18 cellular contexts compared by ENCODE assay signal in genomic region chr7:132518839-132519173, GRCh38.
"Had no signal": no experiment of that assay in that cellular context is flagged by ENCODE, and none has a peak within 500 bp of the region (broad histone marks: within the 10 kb centered on the region; RNA-seq: fewer than 3 reads in every experiment).

No MANE protein-coding gene starts in this region.

- DNase-seq: gastrocnemius medialis; head of caudate nucleus; midbrain; naive thymus-derived CD4-positive, alpha-beta T cell; pancreas; spleen; stimulated activated CD4-positive, alpha-beta T cell treated with anti-CD3 and anti-CD28 coated beads, Interleukin-4, amount 100 ng/mL, for 4 hours; upper lobe of left lung had no signal

- H3K36me3 Mint-ChIP-seq: stimulated activated memory B cell treated with anti-CD40 and anti-IgM and Interleukin-4, amounts not matched to agents 10 μg/mL and 1 μg/mL and 100 μg/mL, for 72 hours had no signal

- ATAC-seq: gastrocnemius medialis; pancreas; stimulated activated memory B cell treated with anti-CD40 and anti-IgM and Interleukin-4, amounts not matched to agents 10 μg/mL and 1 μg/mL and 100 μg/mL, for 72 hours had no signal

- H3K4me1 ChIP-seq: gastrocnemius medialis, pancreas, prostate gland, tibial nerve had no signal

- H3K27me3 ChIP-seq: gastrocnemius medialis, neutrophil, pancreas, right atrium auricular region, spleen, tibial nerve, upper lobe of left lung had no signal

- H3K9me3 ChIP-seq: gastrocnemius medialis, neutrophil, pancreas, prostate gland, right atrium auricular region, spleen, thoracic aorta, tibial nerve, upper lobe of left lung had no signal

- H3K4me3 Mint-ChIP-seq: naive thymus-derived CD4-positive, alpha-beta T cell; stimulated activated memory B cell treated with anti-CD40 and anti-IgM and Interleukin-4, amounts not matched to agents 10 μg/mL and 1 μg/mL and 100 μg/mL, for 72 hours had no signal

- H3K4me1 Mint-ChIP-seq: stimulated activated memory B cell treated with anti-CD40 and anti-IgM and Interleukin-4, amounts not matched to agents 10 μg/mL and 1 μg/mL and 100 μg/mL, for 72 hours had no signal

- FAIRE-seq: keratinocyte, pancreas, urothelium cell line had no signal

- H3K4me3 ChIP-seq: coronary artery, gastrocnemius medialis, pancreas, prostate gland, right atrium auricular region, skin epidermis, spleen, thoracic aorta, tibial nerve, upper lobe of left lung had no signal

- H3K9me3 Mint-ChIP-seq: naive thymus-derived CD4-positive, alpha-beta T cell; stimulated activated memory B cell treated with anti-CD40 and anti-IgM and Interleukin-4, amounts not matched to agents 10 μg/mL and 1 μg/mL and 100 μg/mL, for 72 hours had no signal

- H3K36me3 ChIP-seq: gastrocnemius medialis, neutrophil, pancreas, prostate gland, right atrium auricular region, spleen, thoracic aorta, tibial nerve, upper lobe of left lung had no signal

- H3K27ac ChIP-seq: coronary artery, gastrocnemius medialis, neutrophil, pancreas, prostate gland, skin epidermis, spleen, thoracic aorta, tibial nerve, upper lobe of left lung had no signal
